In genomic region chr1:61334718-61335589, GRCh38 we compare ENCODE assay signal across 13 cellular contexts.
A peak's percentile ranks its signal among the peaks of the same experiment; 100 is the strongest.
DNase-seq lines count a peak whose midpoint lies in the region; ATAC-seq, FAIRE-seq and TF ChIP-seq lines count a peak whose summit lies in the region.
"Had no signal": no experiment of that assay in that cellular context is flagged by ENCODE, and none has a peak within 500 bp of the region (broad histone marks: within the 10 kb centered on the region; RNA-seq: fewer than 3 reads in every experiment).

No MANE protein-coding gene starts in this region.

- H3K14ac ChIP-seq in H1 (ENCODE audit: insufficient read length): no peak overlapping the region

- no peak for DNase-seq in RWPE1 (ENCODE audit: low spot score)
- no peak for DNase-seq in H1 (ENCODE audit: low read depth in 1 of 2, low spot score in 2 of 2)
- peak in 1 of 2 donors; percentile 89 for DNase-seq in suprapubic skin (ENCODE audit: low spot score in 2 of 2)
- DNase-seq in Karpas-422: no peak
- no peak for DNase-seq in lower lobe of right lung
- no peak for DNase-seq in stimulated activated CD4-positive, alpha-beta T cell treated with anti-CD3 and anti-CD28 coated beads, Interleukin-4, amount 100 ng/mL, for 24 hours
- DNase-seq: activated naive CD4-positive, alpha-beta T cell; DMS79 treated with DMSO at 0.1 percent for 48 hours; KBM-7 had no signal

- H2BK5ac ChIP-seq in H1 (ENCODE audit: low read depth, low read length): no peak overlapping the region

- POLR2A ChIA-PET in RWPE1 (lab: Yijun Ruan, JAX; ENCODE audit: low non-redundant PET) (no interaction called here), H1 (lab: Charles Lee; ENCODE audit: partially characterized antibody) (no interaction called here)

- H4K20me1 ChIP-seq in H1 (replicated peaks in 1 of 2; ENCODE audit: control insufficient read depth in 1 of 2, insufficient read depth in 2 of 2, low read length in 2 of 2): no peaks in the 10 kb centered on the region
- no peaks in the 10 kb centered on the region for H4K20me1 ChIP-seq in Karpas-422 (ENCODE audit: insufficient read depth, low read depth, low read length)

- H2BK20ac ChIP-seq in H1 (ENCODE audit: low read length): 0 out of 2 replicates have a peak overlapping the region, but pooled peaks have one; percentile 10

- no peak overlapping the region for H4K5ac ChIP-seq in H1 (ENCODE audit: insufficient read length, low read depth, low read length)

- H3K4me1 ChIP-seq in H1 (replicated peaks in 1 of 4; ENCODE audit: control insufficient read depth in 3 of 4, insufficient read depth in 4 of 4, low read length in 3 of 4) (peaks cover 0 to 16% (median 9%) of the 10 kb centered on the region in 4 experiments; a peak in 5 of 7 replicates), liver (ENCODE audit: control insufficient read depth in 4 of 4, insufficient read depth in 4 of 4, low read length in 3 of 4) (peaks cover 2 to 42% (median 23%) of the 10 kb centered on the region in 4 donors), suprapubic skin (peaks cover 33% of the 10 kb centered on the region), Karpas-422 (ENCODE audit: low read length) (peaks cover 6% of the 10 kb centered on the region), lower lobe of right lung (peaks cover 28% of the 10 kb centered on the region)

- no peak overlapping the region for H3K4me3 ChIP-seq in H1 (ENCODE audit: extremely low read depth in 1 of 4, insufficient read depth in 2 of 4, low read depth in 3 of 4, low read length in 4 of 4)
- H3K4me3 ChIP-seq in liver (ENCODE audit: low read depth in 1 of 3, low read length in 3 of 3): no peak overlapping the region
- no peak overlapping the region for H3K4me3 ChIP-seq in suprapubic skin
- H3K4me3 ChIP-seq in Karpas-422 (ENCODE audit: low read length): no peak overlapping the region
- H3K4me3 ChIP-seq in lower lobe of right lung: no peak overlapping the region
- H3K4me3 ChIP-seq: SK-N-MC had no signal

- H4K91ac ChIP-seq in H1 (replicated peaks; ENCODE audit: insufficient read length, low read length): peak overlapping the region; percentile 46

- no peaks in the 10 kb centered on the region for H3K9me2 ChIP-seq in Karpas-422 (replicated peaks; ENCODE audit: insufficient read depth, low read length)

- no peak overlapping the region for H2BK120ac ChIP-seq in H1 (replicated peaks; ENCODE audit: low read depth, low read length)

- intact Hi-C loops in lower lobe of right lung (cut with DNase I): loop anchor here (10.0 kb wide), 1 partner anchor 240 kb away; no protein-coding TSS in a partner anchor

- ATAC-seq in GM19023 (IDR thresholded peaks at IDR 0.05; ENCODE audit: unreplicated experiment) (no peak), lower lobe of right lung (no peak)

- no peaks in the 10 kb centered on the region for H3K23me2 ChIP-seq in H1 (ENCODE audit: low read depth, low read length)

- CTCF ChIA-PET in RWPE1 (lab: Yijun Ruan, JAX) (interaction anchor here (0.5 to 1.1 kb wide), 2 partner anchors 50 to 285 kb away, joined by 3 read pairs; no protein-coding TSS in a partner anchor), H1 (lab: Charles Lee; ENCODE audit: partially characterized antibody) (interaction anchor here (0.5 to 1.1 kb wide), 2 partner anchors 18 to 1358 kb away, joined by 3 to 5 read pairs; no protein-coding TSS in a partner anchor)

- H2BK15ac ChIP-seq in H1 (ENCODE audit: low read length): no peak overlapping the region

- H3K56ac ChIP-seq in H1 (replicated peaks; ENCODE audit: insufficient read length, low read depth, low read length): no peak overlapping the region

- H2BK12ac ChIP-seq in H1 (ENCODE audit: low read depth, low read length): peak overlapping the region; percentile 33; the same call in 1 of the 2 replicates

- no peaks in the 10 kb centered on the region for H3K79me1 ChIP-seq in H1 (ENCODE audit: low read depth, low read length)

- no peak for FAIRE-seq in H1 (lab: Jason Lieb, UNC)

- H3K4me2 ChIP-seq in H1 (ENCODE audit: insufficient read depth in 1 of 2, low read depth in 2 of 2, low read length in 2 of 2): no peak overlapping the region
- no peak overlapping the region for H3K4me2 ChIP-seq in Karpas-422 (ENCODE audit: low read depth, low read length, poor library complexity, severe bottlenecking)

- H3K36me3 ChIP-seq in H1 (ENCODE audit: control insufficient read depth in 2 of 4, insufficient read depth in 4 of 4, low read length in 3 of 4) (no peaks in the 10 kb centered on the region), liver (ENCODE audit: control insufficient read depth in 4 of 4, insufficient read depth in 3 of 4, low read depth in 1 of 4, low read length in 3 of 4) (peaks cover 0 to 3% (median 0%) of the 10 kb centered on the region in 4 donors), suprapubic skin (no peaks in the 10 kb centered on the region), Karpas-422 (ENCODE audit: insufficient read depth, low read length) (no peaks in the 10 kb centered on the region), lower lobe of right lung (no peaks in the 10 kb centered on the region)

- H3K79me2 ChIP-seq in H1 (ENCODE audit: control insufficient read depth in 1 of 2, insufficient read depth in 2 of 2, low read length in 2 of 2) (no peaks in the 10 kb centered on the region), Karpas-422 (ENCODE audit: low read length) (no peaks in the 10 kb centered on the region)

- TF ChIP-seq CTCF in RWPE1 (conservative IDR thresholded peaks at IDR 0.05; ENCODE audit: low read depth) (no peak), H1 (IDR thresholded peaks at IDR 0.05; ENCODE audit: control extremely low read depth in 1 of 3, insufficient read depth in 1 of 3, low read depth in 1 of 3, low read length in 3 of 3) (no peak), liver (IDR thresholded peaks at IDR 0.05; ENCODE audit: low read depth, low read length, missing input control) (no peak), suprapubic skin (IDR thresholded peaks at IDR 0.05) (no peak), lower lobe of right lung (IDR thresholded peaks at IDR 0.05) (no peak)

- H3K27ac ChIP-seq in RWPE1 (peak overlapping the region; percentile 30; the same call in 1 of the 2 replicates), H1 (ENCODE audit: low read depth, low read length) (no peak overlapping the region), liver (ENCODE audit: low read depth in 1 of 2, low read length in 2 of 2) (peak overlapping the region; percentile 39 to 73), suprapubic skin (peak overlapping the region; percentile 89), Karpas-422 (ENCODE audit: low read length) (no peak overlapping the region), lower lobe of right lung (no peak overlapping the region)
- H3K27ac ChIP-seq: C4-2B, SK-N-MC had no signal

- H3K9ac ChIP-seq in H1 (replicated peaks in 1 of 4; ENCODE audit: extremely low read depth in 1 of 4, low read depth in 3 of 4, low read length in 3 of 4): no peak overlapping the region
- H3K9ac ChIP-seq in liver (ENCODE audit: low read depth in 1 of 2, low read length in 2 of 2): no peak overlapping the region
- H3K9ac ChIP-seq in Karpas-422 (ENCODE audit: low read length): no peak overlapping the region

- H3K23ac ChIP-seq in H1 (ENCODE audit: insufficient read length): no peak overlapping the region

- H3K27me3 ChIP-seq in H1 (replicated peaks in 1 of 4; ENCODE audit: control insufficient read depth in 3 of 4, extremely low read depth in 1 of 4, insufficient read depth in 3 of 4, low read length in 3 of 4) (no peaks in the 10 kb centered on the region), liver (ENCODE audit: control insufficient read depth in 4 of 4, insufficient read depth in 4 of 4, low read length in 3 of 4) (no peaks in the 10 kb centered on the region), suprapubic skin (no peaks in the 10 kb centered on the region), Karpas-422 (ENCODE audit: low read length) (no peaks in the 10 kb centered on the region), lower lobe of right lung (ENCODE audit: low read depth) (no peaks in the 10 kb centered on the region)

- TF ChIP-seq RAD21 in H1 (IDR thresholded peaks at IDR 0.05 in 1 of 2, conservative IDR thresholded peaks at IDR 0.05 in 1 of 2; ENCODE audit: low read depth in 2 of 2, low read length in 2 of 2) (no peak), liver (IDR thresholded peaks at IDR 0.05) (peak in 1 of 2 donors; percentile 46)

- peak overlapping the region; percentile 28; the same call in 1 of the 2 replicates for H3K18ac ChIP-seq in H1 (ENCODE audit: extremely low read depth, low read length)

- peak overlapping the region; percentile 42; the same call in 1 of the 2 replicates for H2AK5ac ChIP-seq in H1 (ENCODE audit: low read depth, low read length)

- H2AFZ ChIP-seq in H1 (ENCODE audit: low read length): no peak overlapping the region
- no peak overlapping the region for H2AFZ ChIP-seq in Karpas-422 (ENCODE audit: low read length)

- no peaks in the 10 kb centered on the region for H3K9me3 ChIP-seq in H1 (ENCODE audit: insufficient read depth in 2 of 2, low read depth in 1 of 2, low read length in 1 of 2)
- H3K9me3 ChIP-seq in liver (ENCODE audit: control insufficient read depth in 4 of 4, low read length in 3 of 4): no peaks in the 10 kb centered on the region
- H3K9me3 ChIP-seq in suprapubic skin: no peaks in the 10 kb centered on the region
- no peaks in the 10 kb centered on the region for H3K9me3 ChIP-seq in Karpas-422 (ENCODE audit: low read length)
- H3K9me3 ChIP-seq in lower lobe of right lung: no peaks in the 10 kb centered on the region

- 87% methylated on average over 14 of the region's 14 CpGs; no CpG with 5 or more reads in 1 of the 2 experiments for WGBS in H1 (ENCODE audit: extremely low coverage in 1 of 2, insufficient coverage in 1 of 2, insufficient read length in 1 of 2, insufficient replicate concordance in 2 of 2, low coverage in 1 of 2, low lambda C conversion rate in 2 of 2, missing lambda C conversion rate in 1 of 2), 2 experiments
- 71% methylated on average over 14 of the region's 14 CpGs for WGBS in liver
- WGBS in suprapubic skin: 74% methylated on average over 14 of the region's 14 CpGs

- no peak for TF ChIP-seq EP300 in H1 (IDR thresholded peaks at IDR 0.05; ENCODE audit: borderline replicate concordance in 1 of 2, low read depth in 2 of 2, low read length in 2 of 2)
- TF ChIP-seq EP300 in suprapubic skin (IDR thresholded peaks at IDR 0.05): no peak

- no peak overlapping the region; the same call in 1 of the 2 replicates for H4K8ac ChIP-seq in H1 (ENCODE audit: extremely low read depth, insufficient read depth, low read length)

- H3K4ac ChIP-seq in H1 (replicated peaks; ENCODE audit: insufficient read length, low read depth, low read length): no peak overlapping the region

- no peak for TF ChIP-seq POLR2A in H1 (IDR thresholded peaks at IDR 0.05; ENCODE audit: control extremely low read depth in 1 of 2, low read depth in 2 of 2, low read length in 2 of 2)
- no peak for TF ChIP-seq POLR2A in suprapubic skin (IDR thresholded peaks at IDR 0.05)

TF ChIP-seq in H1, 55 proteins besides CTCF, POLR2A, EP300 and RAD21 (continues in another document):
- TF ChIP-seq SP2 (IDR thresholded peaks at IDR 0.05; ENCODE audit: low read length): no peak

TF ChIP-seq in liver, 16 proteins besides CTCF, POLR2A, EP300 and RAD21:
- TF ChIP-seq FOXA2 (IDR thresholded peaks at IDR 0.05): no peak
- TF ChIP-seq NR2F2 (IDR thresholded peaks at IDR 0.05): peak; percentile 40
TF ChIP-seq in liver: peak in this region for 1.

Comparison
In these comparisons a context has a peak if more than half of its experiments do, and no peak if none do; other contexts are left out.
1. H3K27ac ChIP-seq: peak in RWPE1 (single experiment), liver (2 of 2) and suprapubic skin (single experiment); none in H1 (single experiment), Karpas-422 (single experiment) and lower lobe of right lung (single experiment).